In the genomic region with DNA sequence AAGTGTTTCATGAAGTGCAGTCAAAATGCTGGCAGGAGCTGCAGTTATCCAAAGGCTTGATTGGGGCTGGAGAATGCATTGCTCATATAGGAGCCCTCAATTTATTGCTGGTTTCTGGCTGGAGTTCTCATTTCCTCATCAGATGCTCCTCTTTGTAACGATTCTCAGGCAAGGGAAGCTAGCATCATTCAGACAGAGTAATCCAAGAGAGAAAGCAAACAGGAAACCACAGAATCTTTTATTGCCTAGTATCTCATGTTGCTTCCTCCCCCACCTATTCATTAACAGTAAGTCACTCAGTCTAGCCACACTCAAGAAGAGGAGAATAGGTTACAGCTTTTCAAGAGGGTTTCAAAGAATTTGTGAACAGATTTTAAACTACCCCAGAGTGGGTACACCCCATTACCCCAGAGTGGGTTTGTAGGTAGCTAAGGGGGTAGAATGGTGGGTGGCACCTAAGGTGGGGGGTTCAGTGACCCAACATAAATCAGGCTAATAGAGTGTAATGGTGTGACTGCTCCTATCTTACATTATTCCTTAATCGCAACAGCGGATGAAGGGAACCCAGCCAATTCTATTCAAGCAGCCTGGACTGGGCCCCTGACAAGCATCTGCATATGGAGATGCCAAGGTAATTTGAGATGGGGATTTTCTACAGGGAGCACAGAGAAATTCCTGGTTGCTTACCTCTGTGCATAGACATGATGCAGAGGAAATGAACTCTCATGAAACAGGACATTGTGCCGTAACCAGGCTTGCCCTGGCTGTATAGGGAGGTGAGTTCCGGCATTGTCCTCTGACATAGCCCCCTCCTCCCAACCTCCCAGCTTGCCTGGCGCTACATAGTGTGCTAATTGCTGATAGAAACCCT, we compare ENCODE assay signal across 9 cellular contexts.
DNase-seq lines count a peak whose midpoint lies in the region; TF ChIP-seq lines count a peak whose summit lies in the region.
"Had no signal": no experiment of that assay in that cellular context is flagged by ENCODE, and none has a peak within 500 bp of the region (broad histone marks: within the 10 kb centered on the region; RNA-seq: fewer than 3 reads in every experiment).

No MANE protein-coding gene starts in this region.

- CTCF ChIA-PET in BJ (lab: Yijun Ruan, JAX): interaction anchor here (0.8 to 4.3 kb wide), 6 partner anchors 9 to 153 kb away, joined by 3 to 18 read pairs (median 5); no protein-coding TSS in a partner anchor

- H3K36me3 ChIP-seq in BJ (ENCODE audit: control insufficient read depth, insufficient read depth, low read length) (no peaks in the 10 kb centered on the region), HUES64 (ENCODE audit: insufficient read depth, low read length) (no peaks in the 10 kb centered on the region)

- H3K27ac Mint-ChIP-seq in immature natural killer cell: no peak overlapping the region
- H3K27ac Mint-ChIP-seq: naive B cell had no signal

- peaks cover 3 to 13% (median 7%) of the 10 kb centered on the region in 3 donors for H3K27me3 Mint-ChIP-seq in immature natural killer cell (ENCODE audit: low read depth in 3 of 3)
- H3K27me3 Mint-ChIP-seq: naive B cell had no signal

- H3K4me3 ChIP-seq in BJ (ENCODE audit: low read depth, low read length) (no peak overlapping the region), HUES64 (ENCODE audit: low read length) (no peak overlapping the region)

- H3K27me3 ChIP-seq in BJ (ENCODE audit: control insufficient read depth, insufficient read depth, low read length): no peaks in the 10 kb centered on the region
- no peaks in the 10 kb centered on the region for H3K27me3 ChIP-seq in HUES64 (ENCODE audit: insufficient read depth, low read length)

- POLR2A ChIA-PET in BJ (lab: Charles Lee): no interaction called here

- H3K9me3 Mint-ChIP-seq in immature natural killer cell: no peaks in the 10 kb centered on the region
- H3K9me3 Mint-ChIP-seq: naive B cell had no signal

- 67% methylated on average over 4 of the region's 6 CpGs for WGBS in HUES64

- no peaks in the 10 kb centered on the region for H3K36me3 Mint-ChIP-seq in immature natural killer cell
- H3K36me3 Mint-ChIP-seq: naive B cell had no signal

- no peaks in the 10 kb centered on the region for H3K9me3 ChIP-seq in HUES64 (ENCODE audit: insufficient read depth, low read depth, low read length)

- no peaks in the 10 kb centered on the region for H3K4me1 Mint-ChIP-seq in immature natural killer cell

- TF ChIP-seq CTCF in BJ (IDR thresholded peaks at IDR 0.05; ENCODE audit: insufficient read depth, low read depth, low read length): no peak

- peak overlapping the region; percentile 48; the same call in 1 of the 2 replicates for H3K27ac ChIP-seq in HUES64 (ENCODE audit: low read depth, low read length)

- peaks cover 19% of the 10 kb centered on the region for H3K4me1 ChIP-seq in HUES64 (ENCODE audit: insufficient read depth, low read length)

- no peak overlapping the region for H3K4me3 Mint-ChIP-seq in immature natural killer cell

- DNase-seq in BJ (ENCODE audit: low read depth): peak; percentile 96
- peak; percentile 53 for DNase-seq in SIG-M5 (lab: John Stamatoyannopoulos, UW)
- peak; percentile 77 for DNase-seq in glomerular visceral epithelial cell (ENCODE audit: extremely low spot score)
- DNase-seq in KG1 (lab: John Stamatoyannopoulos, UW): no peak
- DNase-seq in immature natural killer cell: no peak
- no peak for DNase-seq in nucleus accumbens (lab: John Stamatoyannopoulos, UW)
- no peak for DNase-seq in superior temporal gyrus (ENCODE audit: extremely low spot score)
- DNase-seq: naive B cell had no signal

- no peak overlapping the region for H3K9ac ChIP-seq in HUES64 (ENCODE audit: low read depth, low read length)

Comparison
In these comparisons a context has a peak if more than half of its experiments do, and no peak if none do; other contexts are left out.
1. DNase-seq: peak in BJ (single experiment), SIG-M5 (single experiment) and glomerular visceral epithelial cell (single experiment); none in KG1 (single experiment), immature natural killer cell (0 of 3), nucleus accumbens (0 of 56) and superior temporal gyrus (single experiment).